ENCODE assay signal across 24 cellular contexts in genomic region chr9:108166509-108166908, GRCh38.
"Had no signal": no experiment of that assay in that cellular context is flagged by ENCODE, and none has a peak within 500 bp of the region (broad histone marks: within the 10 kb centered on the region; RNA-seq: fewer than 3 reads in every experiment).

No MANE protein-coding gene starts in this region.

- H3K36me3 Mint-ChIP-seq: naive B cell, WTC11 had no signal

- H3K27me3 Mint-ChIP-seq: activated naive CD8-positive, alpha-beta T cell treated with anti-CD3 and anti-CD28 coated beads for 36 hours; central memory CD8-positive, alpha-beta T cell had no signal

- H3K4me3 Mint-ChIP-seq: activated naive CD8-positive, alpha-beta T cell treated with anti-CD3 and anti-CD28 coated beads for 36 hours; central memory CD8-positive, alpha-beta T cell; naive B cell; neural crest cell; WTC11 had no signal

- H3K4me1 ChIP-seq: breast epithelium, lower lobe of right lung, thyroid gland had no signal

- H3K4me3 ChIP-seq: breast epithelium, lower lobe of right lung, thyroid gland had no signal

- H3K27ac ChIP-seq: breast epithelium, lower lobe of right lung, thyroid gland had no signal

- H3K9me3 ChIP-seq: breast epithelium, lower lobe of right lung, thyroid gland had no signal

- ATAC-seq: lower lobe of right lung; stimulated activated naive CD8-positive, alpha-beta T cell treated with anti-CD3 and anti-CD28 coated beads, Interleukin-15, Interleukin-2, amounts not matched to agents 100 U/mL and 50 U/mL, for 24 hours; WTC11 had no signal

- H3K4me1 Mint-ChIP-seq: activated naive CD8-positive, alpha-beta T cell treated with anti-CD3 and anti-CD28 coated beads for 36 hours; central memory CD8-positive, alpha-beta T cell; naive B cell had no signal

- H3K27ac Mint-ChIP-seq: activated naive CD8-positive, alpha-beta T cell treated with anti-CD3 and anti-CD28 coated beads for 36 hours; naive B cell; WTC11 had no signal

- DNase-seq: activated CD8-positive, alpha-beta memory T cell treated with anti-CD3 and anti-CD28 coated beads for 24 hours; activated CD8-positive, alpha-beta memory T cell treated with anti-CD3 and anti-CD28 coated beads, Interleukin-2, amount 50 U/mL, for 48 hours; activated naive CD4-positive, alpha-beta T cell treated with Interleukin-2 at 50 U/mL for 16 hours; activated naive CD8-positive, alpha-beta T cell treated with anti-CD3 and anti-CD28 coated beads for 36 hours; activated T-cell treated with anti-CD3 and anti-CD28 coated beads, Interleukin-2, amount 50 U/mL, for 48 hours; effector memory CD4-positive, alpha-beta T cell; head of caudate nucleus; lower lobe of right lung; mesendoderm; naive B cell; retina; stimulated activated CD4-positive, alpha-beta T cell treated with anti-CD3 and anti-CD28 coated beads, Interleukin-4, amount 100 ng/mL, for 4 hours; stimulated activated naive CD8-positive, alpha-beta T cell treated with anti-CD3 and anti-CD28 coated beads, Interleukin-15, Interleukin-2, amounts not matched to agents 100 U/mL and 50 U/mL, for 24 hours; substantia nigra; T-helper 9 cell; thyroid gland had no signal

- FAIRE-seq: astrocyte, colon, frontal cortex, keratinocyte had no signal

- H3K36me3 ChIP-seq: breast epithelium, lower lobe of right lung, thyroid gland had no signal

- H3K27me3 ChIP-seq: breast epithelium, thyroid gland had no signal
